ENCODE assay signal across 1 cellular context in genomic region chr12:25433581-25434325, GRCh38.
TF ChIP-seq lines count a peak whose summit lies in the region.

No MANE protein-coding gene starts in this region.

TF ChIP-seq in SK-N-SH, 30 proteins besides CTCF, POLR2A, EP300 and RAD21 (continued from another document):
- TF ChIP-seq SIN3A (IDR thresholded peaks at IDR 0.05; ENCODE audit: borderline replicate concordance, low read depth, low read length) (peak; percentile 24; the same call in 1 of the 2 replicates), EZH2phosphoT487 (IDR thresholded peaks at IDR 0.05; ENCODE audit: borderline replicate concordance, low read depth) (no peak), TAF1 (IDR thresholded peaks at IDR 0.05; ENCODE audit: borderline replicate concordance, low read depth, low read length) (no peak), YY1 (IDR thresholded peaks at IDR 0.05; ENCODE audit: low read depth) (no peak), RFX5 (IDR thresholded peaks at IDR 0.05; ENCODE audit: low read length) (no peak), JUND (IDR thresholded peaks at IDR 0.05) (peak; percentile 56), RCOR1 (IDR thresholded peaks at IDR 0.05; ENCODE audit: low read length) (peak; percentile 56), POLR2AphosphoS5 (IDR thresholded peaks at IDR 0.05; ENCODE audit: low read depth, low read length) (peak; percentile 12; the same call in 1 of the 2 replicates), MEF2A (IDR thresholded peaks at IDR 0.05; ENCODE audit: borderline replicate concordance, low read depth) (peak; percentile 56; the same call in 1 of the 2 replicates), FOXM1 (IDR thresholded peaks at IDR 0.05; ENCODE audit: low read depth) (no peak), RXRA (IDR thresholded peaks at IDR 0.05; ENCODE audit: borderline replicate concordance, low read depth) (peak; percentile 61; the same call in 1 of the 2 replicates), SMC3 (IDR thresholded peaks at IDR 0.05; ENCODE audit: low read depth, low read length) (no peak), CHD2 (IDR thresholded peaks at IDR 0.05; ENCODE audit: low read length, partially characterized antibody) (no peak), FOXJ3 (CRISPR knock-in tag; IDR thresholded peaks at IDR 0.05) (no peak)
- TF ChIP-seq, protein P1, sequence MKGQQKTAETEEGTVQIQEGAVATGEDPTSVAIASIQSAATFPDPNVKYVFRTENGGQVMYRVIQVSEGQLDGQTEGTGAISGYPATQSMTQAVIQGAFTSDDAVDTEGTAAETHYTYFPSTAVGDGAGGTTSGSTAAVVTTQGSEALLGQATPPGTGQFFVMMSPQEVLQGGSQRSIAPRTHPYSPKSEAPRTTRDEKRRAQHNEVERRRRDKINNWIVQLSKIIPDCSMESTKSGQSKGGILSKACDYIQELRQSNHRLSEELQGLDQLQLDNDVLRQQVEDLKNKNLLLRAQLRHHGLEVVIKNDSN (IDR thresholded peaks at IDR 0.05; ENCODE audit: borderline replicate concordance, low read depth) = no peak
- TF ChIP-seq, protein P2, sequence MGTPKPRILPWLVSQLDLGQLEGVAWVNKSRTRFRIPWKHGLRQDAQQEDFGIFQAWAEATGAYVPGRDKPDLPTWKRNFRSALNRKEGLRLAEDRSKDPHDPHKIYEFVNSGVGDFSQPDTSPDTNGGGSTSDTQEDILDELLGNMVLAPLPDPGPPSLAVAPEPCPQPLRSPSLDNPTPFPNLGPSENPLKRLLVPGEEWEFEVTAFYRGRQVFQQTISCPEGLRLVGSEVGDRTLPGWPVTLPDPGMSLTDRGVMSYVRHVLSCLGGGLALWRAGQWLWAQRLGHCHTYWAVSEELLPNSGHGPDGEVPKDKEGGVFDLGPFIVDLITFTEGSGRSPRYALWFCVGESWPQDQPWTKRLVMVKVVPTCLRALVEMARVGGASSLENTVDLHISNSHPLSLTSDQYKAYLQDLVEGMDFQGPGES (IDR thresholded peaks at IDR 0.05; ENCODE audit: low read depth, low read length) = no peak
